In the genomic region with DNA sequence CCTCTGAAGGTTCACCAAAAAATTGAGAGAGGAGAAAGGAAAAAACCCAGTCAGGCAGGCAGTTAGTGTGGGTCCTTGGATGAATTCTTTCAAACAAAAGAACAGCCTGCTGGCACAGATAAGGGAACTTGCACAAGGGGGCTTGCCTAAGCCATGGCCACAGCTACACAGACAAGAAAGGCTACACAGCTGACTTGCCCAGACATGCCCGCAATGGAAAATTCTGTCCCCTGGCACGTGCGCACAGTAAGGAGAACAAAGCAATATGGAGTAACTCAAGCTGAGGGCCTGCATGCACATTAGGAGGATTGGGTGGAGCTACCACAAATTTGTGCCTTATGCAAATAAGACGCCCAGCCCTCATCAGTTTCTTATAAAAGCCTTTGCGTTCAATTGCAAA, we compare ENCODE assay signal across 1 cellular context.
TF ChIP-seq lines count a peak whose summit lies in the region.

No MANE protein-coding gene starts in this region.

TF ChIP-seq in K562, 482 proteins besides CTCF, POLR2A, EP300 and RAD21 (continued from another document and continues in another):
- TF ChIP-seq, protein P1, sequence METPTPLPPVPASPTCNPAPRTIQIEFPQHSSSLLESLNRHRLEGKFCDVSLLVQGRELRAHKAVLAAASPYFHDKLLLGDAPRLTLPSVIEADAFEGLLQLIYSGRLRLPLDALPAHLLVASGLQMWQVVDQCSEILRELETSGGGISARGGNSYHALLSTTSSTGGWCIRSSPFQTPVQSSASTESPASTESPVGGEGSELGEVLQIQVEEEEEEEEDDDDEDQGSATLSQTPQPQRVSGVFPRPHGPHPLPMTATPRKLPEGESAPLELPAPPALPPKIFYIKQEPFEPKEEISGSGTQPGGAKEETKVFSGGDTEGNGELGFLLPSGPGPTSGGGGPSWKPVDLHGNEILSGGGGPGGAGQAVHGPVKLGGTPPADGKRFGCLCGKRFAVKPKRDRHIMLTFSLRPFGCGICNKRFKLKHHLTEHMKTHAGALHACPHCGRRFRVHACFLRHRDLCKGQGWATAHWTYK (CRISPR knock-in tag; IDR thresholded peaks at IDR 0.05): 0 out of 2 replicates have a peak, but pooled peaks have one; percentile 45
- TF ChIP-seq JUN (IDR thresholded peaks at IDR 0.05; ENCODE audit: borderline replicate concordance, low read depth, low read length) (no peak), JUN (CRISPR knock-in tag; IDR thresholded peaks at IDR 0.05; ENCODE audit: borderline replicate concordance) (no peak), SRSF9 (IDR thresholded peaks at IDR 0.05; ENCODE audit: borderline replicate concordance, low read depth, low read length) (no peak), TCFL5 (CRISPR knock-in tag; conservative IDR thresholded peaks at IDR 0.05) (0 out of 2 replicates have a peak, but pooled peaks have one; percentile 28), ZBTB1 (CRISPR knock-in tag; IDR thresholded peaks at IDR 0.05; ENCODE audit: borderline replicate concordance, low read depth) (no peak), ZNF217 (CRISPR knock-in tag; IDR thresholded peaks at IDR 0.05) (no peak), MYBL2 (IDR thresholded peaks at IDR 0.05; ENCODE audit: low read depth) (no peak), MYBL2 (CRISPR knock-in tag; IDR thresholded peaks at IDR 0.05; ENCODE audit: borderline replicate concordance) (no peak), ELF4 (CRISPR knock-in tag; IDR thresholded peaks at IDR 0.05) (peak; percentile 69; the same call in 1 of the 2 replicates), HMG20A (CRISPR knock-in tag; conservative IDR thresholded peaks at IDR 0.05) (no peak), ZNF124 (CRISPR knock-in tag; IDR thresholded peaks at IDR 0.05) (no peak), ZNF41 (CRISPR knock-in tag; conservative IDR thresholded peaks at IDR 0.05) (peak; percentile 59; the same call in 1 of the 2 replicates), KLF1 (tag; IDR thresholded peaks at IDR 0.05) (0 out of 2 replicates have a peak, but pooled peaks have one; percentile 31), ZNF212 (CRISPR knock-in tag; IDR thresholded peaks at IDR 0.05) (0 out of 2 replicates have a peak, but pooled peaks have one; percentile 61), POLR2G (IDR thresholded peaks at IDR 0.05; ENCODE audit: low read depth, low read length) (no peak), SREBF1 (IDR thresholded peaks at IDR 0.05; ENCODE audit: borderline replicate concordance, low read depth, low read length) (no peak), HIVEP1 (CRISPR knock-in tag; IDR thresholded peaks at IDR 0.05) (peak; percentile 83; the same call in 1 of the 2 replicates), MAZ (CRISPR knock-in tag; conservative IDR thresholded peaks at IDR 0.05 in 1 of 2, IDR thresholded peaks at IDR 0.05 in 1 of 2) (peak in 1 of 2 experiments; percentile 36; a peak in 1 of 4 replicates), ZNF184 (CRISPR knock-in tag; IDR thresholded peaks at IDR 0.05) (no peak), NR2C1 (IDR thresholded peaks at IDR 0.05) (no peak), NR2C1 (tag; IDR thresholded peaks at IDR 0.05) (peak; percentile 64; the same call in 1 of the 2 replicates), TEAD4 (IDR thresholded peaks at IDR 0.05; ENCODE audit: low read length) (peak; percentile 56), TEAD4 (CRISPR knock-in tag; IDR thresholded peaks at IDR 0.05; ENCODE audit: borderline replicate concordance) (no peak), DPF2 (IDR thresholded peaks at IDR 0.05) (peak; percentile 55), CBX3 (IDR thresholded peaks at IDR 0.05; ENCODE audit: borderline replicate concordance in 1 of 2, low read length in 2 of 2) (peak in 1 of 2 experiments; percentile 24; a peak in 1 of 3 replicates), OTX1 (CRISPR knock-in tag; IDR thresholded peaks at IDR 0.05) (0 out of 2 replicates have a peak, but pooled peaks have one; percentile 26), ZNF79 (CRISPR knock-in tag; IDR thresholded peaks at IDR 0.05; ENCODE audit: low read depth) (0 out of 2 replicates have a peak, but pooled peaks have one; percentile 42), ZNF717 (CRISPR knock-in tag; IDR thresholded peaks at IDR 0.05) (no peak), CBFA2T2 (conservative IDR thresholded peaks at IDR 0.05) (peak; percentile 49), CXXC5 (CRISPR knock-in tag; IDR thresholded peaks at IDR 0.05) (peak; percentile 69), ZNF431 (CRISPR knock-in tag; IDR thresholded peaks at IDR 0.05) (no peak), SMARCC2 (IDR thresholded peaks at IDR 0.05; ENCODE audit: low read depth) (no peak), TAF9B (IDR thresholded peaks at IDR 0.05; ENCODE audit: partially characterized antibody) (no peak), ZNF57 (CRISPR knock-in tag; IDR thresholded peaks at IDR 0.05) (no peak), NR2C2 (CRISPR knock-in tag; IDR thresholded peaks at IDR 0.05) (no peak), NR2C2 (tag; IDR thresholded peaks at IDR 0.05) (0 out of 2 replicates have a peak, but pooled peaks have one; percentile 16), RBFOX2 (IDR thresholded peaks at IDR 0.05; ENCODE audit: low read depth, low read length) (no peak), NFRKB (IDR thresholded peaks at IDR 0.05; ENCODE audit: low read depth) (0 out of 2 replicates have a peak, but pooled peaks have one; percentile 33), BCL6 (CRISPR knock-in tag; IDR thresholded peaks at IDR 0.05) (no peak), IFI16 (CRISPR knock-in tag; IDR thresholded peaks at IDR 0.05) (peak; percentile 84), ZNF311 (CRISPR knock-in tag; IDR thresholded peaks at IDR 0.05) (peak; percentile 91)
- TF ChIP-seq, protein P2, sequence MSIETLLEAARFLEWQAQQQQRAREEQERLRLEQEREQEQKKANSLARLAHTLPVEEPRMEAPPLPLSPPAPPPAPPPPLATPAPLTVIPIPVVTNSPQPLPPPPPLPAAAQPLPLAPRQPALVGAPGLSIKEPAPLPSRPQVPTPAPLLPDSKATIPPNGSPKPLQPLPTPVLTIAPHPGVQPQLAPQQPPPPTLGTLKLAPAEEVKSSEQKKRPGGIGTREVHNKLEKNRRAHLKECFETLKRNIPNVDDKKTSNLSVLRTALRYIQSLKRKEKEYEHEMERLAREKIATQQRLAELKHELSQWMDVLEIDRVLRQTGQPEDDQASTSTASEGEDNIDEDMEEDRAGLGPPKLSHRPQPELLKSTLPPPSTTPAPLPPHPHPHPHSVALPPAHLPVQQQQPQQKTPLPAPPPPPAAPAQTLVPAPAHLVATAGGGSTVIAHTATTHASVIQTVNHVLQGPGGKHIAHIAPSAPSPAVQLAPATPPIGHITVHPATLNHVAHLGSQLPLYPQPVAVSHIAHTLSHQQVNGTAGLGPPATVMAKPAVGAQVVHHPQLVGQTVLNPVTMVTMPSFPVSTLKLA (conservative IDR thresholded peaks at IDR 0.05): 0 out of 4 replicates have a peak, but pooled peaks of 1 of the 2 experiments have one; percentile 20
- TF ChIP-seq, protein P3, sequence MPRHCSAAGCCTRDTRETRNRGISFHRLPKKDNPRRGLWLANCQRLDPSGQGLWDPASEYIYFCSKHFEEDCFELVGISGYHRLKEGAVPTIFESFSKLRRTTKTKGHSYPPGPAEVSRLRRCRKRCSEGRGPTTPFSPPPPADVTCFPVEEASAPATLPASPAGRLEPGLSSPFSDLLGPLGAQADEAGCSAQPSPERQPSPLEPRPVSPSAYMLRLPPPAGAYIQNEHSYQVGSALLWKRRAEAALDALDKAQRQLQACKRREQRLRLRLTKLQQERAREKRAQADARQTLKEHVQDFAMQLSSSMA (CRISPR knock-in tag; IDR thresholded peaks at IDR 0.05): no peak
- TF ChIP-seq, protein P4, sequence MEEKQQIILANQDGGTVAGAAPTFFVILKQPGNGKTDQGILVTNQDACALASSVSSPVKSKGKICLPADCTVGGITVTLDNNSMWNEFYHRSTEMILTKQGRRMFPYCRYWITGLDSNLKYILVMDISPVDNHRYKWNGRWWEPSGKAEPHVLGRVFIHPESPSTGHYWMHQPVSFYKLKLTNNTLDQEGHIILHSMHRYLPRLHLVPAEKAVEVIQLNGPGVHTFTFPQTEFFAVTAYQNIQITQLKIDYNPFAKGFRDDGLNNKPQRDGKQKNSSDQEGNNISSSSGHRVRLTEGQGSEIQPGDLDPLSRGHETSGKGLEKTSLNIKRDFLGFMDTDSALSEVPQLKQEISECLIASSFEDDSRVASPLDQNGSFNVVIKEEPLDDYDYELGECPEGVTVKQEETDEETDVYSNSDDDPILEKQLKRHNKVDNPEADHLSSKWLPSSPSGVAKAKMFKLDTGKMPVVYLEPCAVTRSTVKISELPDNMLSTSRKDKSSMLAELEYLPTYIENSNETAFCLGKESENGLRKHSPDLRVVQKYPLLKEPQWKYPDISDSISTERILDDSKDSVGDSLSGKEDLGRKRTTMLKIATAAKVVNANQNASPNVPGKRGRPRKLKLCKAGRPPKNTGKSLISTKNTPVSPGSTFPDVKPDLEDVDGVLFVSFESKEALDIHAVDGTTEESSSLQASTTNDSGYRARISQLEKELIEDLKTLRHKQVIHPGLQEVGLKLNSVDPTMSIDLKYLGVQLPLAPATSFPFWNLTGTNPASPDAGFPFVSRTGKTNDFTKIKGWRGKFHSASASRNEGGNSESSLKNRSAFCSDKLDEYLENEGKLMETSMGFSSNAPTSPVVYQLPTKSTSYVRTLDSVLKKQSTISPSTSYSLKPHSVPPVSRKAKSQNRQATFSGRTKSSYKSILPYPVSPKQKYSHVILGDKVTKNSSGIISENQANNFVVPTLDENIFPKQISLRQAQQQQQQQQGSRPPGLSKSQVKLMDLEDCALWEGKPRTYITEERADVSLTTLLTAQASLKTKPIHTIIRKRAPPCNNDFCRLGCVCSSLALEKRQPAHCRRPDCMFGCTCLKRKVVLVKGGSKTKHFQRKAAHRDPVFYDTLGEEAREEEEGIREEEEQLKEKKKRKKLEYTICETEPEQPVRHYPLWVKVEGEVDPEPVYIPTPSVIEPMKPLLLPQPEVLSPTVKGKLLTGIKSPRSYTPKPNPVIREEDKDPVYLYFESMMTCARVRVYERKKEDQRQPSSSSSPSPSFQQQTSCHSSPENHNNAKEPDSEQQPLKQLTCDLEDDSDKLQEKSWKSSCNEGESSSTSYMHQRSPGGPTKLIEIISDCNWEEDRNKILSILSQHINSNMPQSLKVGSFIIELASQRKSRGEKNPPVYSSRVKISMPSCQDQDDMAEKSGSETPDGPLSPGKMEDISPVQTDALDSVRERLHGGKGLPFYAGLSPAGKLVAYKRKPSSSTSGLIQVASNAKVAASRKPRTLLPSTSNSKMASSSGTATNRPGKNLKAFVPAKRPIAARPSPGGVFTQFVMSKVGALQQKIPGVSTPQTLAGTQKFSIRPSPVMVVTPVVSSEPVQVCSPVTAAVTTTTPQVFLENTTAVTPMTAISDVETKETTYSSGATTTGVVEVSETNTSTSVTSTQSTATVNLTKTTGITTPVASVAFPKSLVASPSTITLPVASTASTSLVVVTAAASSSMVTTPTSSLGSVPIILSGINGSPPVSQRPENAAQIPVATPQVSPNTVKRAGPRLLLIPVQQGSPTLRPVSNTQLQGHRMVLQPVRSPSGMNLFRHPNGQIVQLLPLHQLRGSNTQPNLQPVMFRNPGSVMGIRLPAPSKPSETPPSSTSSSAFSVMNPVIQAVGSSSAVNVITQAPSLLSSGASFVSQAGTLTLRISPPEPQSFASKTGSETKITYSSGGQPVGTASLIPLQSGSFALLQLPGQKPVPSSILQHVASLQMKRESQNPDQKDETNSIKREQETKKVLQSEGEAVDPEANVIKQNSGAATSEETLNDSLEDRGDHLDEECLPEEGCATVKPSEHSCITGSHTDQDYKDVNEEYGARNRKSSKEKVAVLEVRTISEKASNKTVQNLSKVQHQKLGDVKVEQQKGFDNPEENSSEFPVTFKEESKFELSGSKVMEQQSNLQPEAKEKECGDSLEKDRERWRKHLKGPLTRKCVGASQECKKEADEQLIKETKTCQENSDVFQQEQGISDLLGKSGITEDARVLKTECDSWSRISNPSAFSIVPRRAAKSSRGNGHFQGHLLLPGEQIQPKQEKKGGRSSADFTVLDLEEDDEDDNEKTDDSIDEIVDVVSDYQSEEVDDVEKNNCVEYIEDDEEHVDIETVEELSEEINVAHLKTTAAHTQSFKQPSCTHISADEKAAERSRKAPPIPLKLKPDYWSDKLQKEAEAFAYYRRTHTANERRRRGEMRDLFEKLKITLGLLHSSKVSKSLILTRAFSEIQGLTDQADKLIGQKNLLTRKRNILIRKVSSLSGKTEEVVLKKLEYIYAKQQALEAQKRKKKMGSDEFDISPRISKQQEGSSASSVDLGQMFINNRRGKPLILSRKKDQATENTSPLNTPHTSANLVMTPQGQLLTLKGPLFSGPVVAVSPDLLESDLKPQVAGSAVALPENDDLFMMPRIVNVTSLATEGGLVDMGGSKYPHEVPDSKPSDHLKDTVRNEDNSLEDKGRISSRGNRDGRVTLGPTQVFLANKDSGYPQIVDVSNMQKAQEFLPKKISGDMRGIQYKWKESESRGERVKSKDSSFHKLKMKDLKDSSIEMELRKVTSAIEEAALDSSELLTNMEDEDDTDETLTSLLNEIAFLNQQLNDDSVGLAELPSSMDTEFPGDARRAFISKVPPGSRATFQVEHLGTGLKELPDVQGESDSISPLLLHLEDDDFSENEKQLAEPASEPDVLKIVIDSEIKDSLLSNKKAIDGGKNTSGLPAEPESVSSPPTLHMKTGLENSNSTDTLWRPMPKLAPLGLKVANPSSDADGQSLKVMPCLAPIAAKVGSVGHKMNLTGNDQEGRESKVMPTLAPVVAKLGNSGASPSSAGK (IDR thresholded peaks at IDR 0.05): peak; percentile 28; the same call in 1 of the 2 replicates
- TF ChIP-seq, protein P5, sequence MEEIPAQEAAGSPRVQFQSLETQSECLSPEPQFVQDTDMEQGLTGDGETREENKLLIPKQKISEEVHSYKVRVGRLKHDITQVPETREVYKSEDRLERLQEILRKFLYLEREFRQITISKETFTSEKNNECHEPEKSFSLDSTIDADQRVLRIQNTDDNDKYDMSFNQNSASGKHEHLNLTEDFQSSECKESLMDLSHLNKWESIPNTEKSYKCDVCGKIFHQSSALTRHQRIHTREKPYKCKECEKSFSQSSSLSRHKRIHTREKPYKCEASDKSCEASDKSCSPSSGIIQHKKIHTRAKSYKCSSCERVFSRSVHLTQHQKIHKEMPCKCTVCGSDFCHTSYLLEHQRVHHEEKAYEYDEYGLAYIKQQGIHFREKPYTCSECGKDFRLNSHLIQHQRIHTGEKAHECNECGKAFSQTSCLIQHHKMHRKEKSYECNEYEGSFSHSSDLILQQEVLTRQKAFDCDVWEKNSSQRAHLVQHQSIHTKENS (CRISPR knock-in tag; IDR thresholded peaks at IDR 0.05): no peak
- TF ChIP-seq, protein P6, sequence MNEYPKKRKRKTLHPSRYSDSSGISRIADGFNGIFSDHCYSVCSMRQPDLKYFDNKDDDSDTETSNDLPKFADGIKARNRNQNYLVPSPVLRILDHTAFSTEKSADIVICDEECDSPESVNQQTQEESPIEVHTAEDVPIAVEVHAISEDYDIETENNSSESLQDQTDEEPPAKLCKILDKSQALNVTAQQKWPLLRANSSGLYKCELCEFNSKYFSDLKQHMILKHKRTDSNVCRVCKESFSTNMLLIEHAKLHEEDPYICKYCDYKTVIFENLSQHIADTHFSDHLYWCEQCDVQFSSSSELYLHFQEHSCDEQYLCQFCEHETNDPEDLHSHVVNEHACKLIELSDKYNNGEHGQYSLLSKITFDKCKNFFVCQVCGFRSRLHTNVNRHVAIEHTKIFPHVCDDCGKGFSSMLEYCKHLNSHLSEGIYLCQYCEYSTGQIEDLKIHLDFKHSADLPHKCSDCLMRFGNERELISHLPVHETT (CRISPR knock-in tag; conservative IDR thresholded peaks at IDR 0.05 in 1 of 2, IDR thresholded peaks at IDR 0.05 in 1 of 2): peak in 1 of 2 experiments; percentile 76; a peak in 2 of 4 replicates
- TF ChIP-seq, protein P7, sequence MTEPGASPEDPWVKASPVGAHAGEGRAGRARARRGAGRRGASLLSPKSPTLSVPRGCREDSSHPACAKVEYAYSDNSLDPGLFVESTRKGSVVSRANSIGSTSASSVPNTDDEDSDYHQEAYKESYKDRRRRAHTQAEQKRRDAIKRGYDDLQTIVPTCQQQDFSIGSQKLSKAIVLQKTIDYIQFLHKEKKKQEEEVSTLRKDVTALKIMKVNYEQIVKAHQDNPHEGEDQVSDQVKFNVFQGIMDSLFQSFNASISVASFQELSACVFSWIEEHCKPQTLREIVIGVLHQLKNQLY (CRISPR knock-in tag; conservative IDR thresholded peaks at IDR 0.05): no peak
